ENCODE assay signal across 8 cellular contexts in genomic region chr9:35728041-35728971, GRCh38. TPM values are rescaled to one million over a fixed set of nuclear protein-coding genes. Genes with fewer than 3 reads are reported as not detected.
DNase-seq lines count a peak whose midpoint lies in the region; ATAC-seq and TF ChIP-seq lines count a peak whose summit lies in the region.

No MANE protein-coding gene starts in this region.

- whole genome bisulfite sequencing in mesodermal cell (ENCODE audit: insufficient coverage in 2 of 2), 2 experiments, result 2 to 14% methylated on average over 6 to 7 of the region's 10 CpGs
- WGBS in testis, 2 donors, result 22 to 26% methylated on average over 10 of the region's 10 CpGs

- no peak for TF ChIP-seq POLR2A in testis (IDR thresholded peaks at IDR 0.05)

- TF ChIP-seq CTCF in testis (IDR thresholded peaks at IDR 0.05), result no peak

- peak; percentile 31 for DNase-seq in activated naive CD4-positive, alpha-beta T cell treated with Interleukin-2 at 50 U/mL for 16 hours
- DNase-seq in activated naive CD4-positive, alpha-beta T cell (lab: John Stamatoyannopoulos, UW), result no peak
- DNase-seq in RKO (ENCODE audit: low spot score) (peak; percentile 76), testis (peak; percentile 82), NCI-H128 (lab: John Stamatoyannopoulos, UW; ENCODE audit: unreplicated experiment) (no peak)

- H3K27ac ChIP-seq in mesodermal cell (ENCODE audit: low read depth, low read length, severe bottlenecking) (peak overlapping the region; percentile 91), testis (peak overlapping the region; percentile 22 to 69)

- H3K4me1 ChIP-seq in endocrine pancreas (ENCODE audit: control insufficient read depth, insufficient read depth, low read length) (peaks cover 14% of the 10 kb centered on the region), mesodermal cell (ENCODE audit: control insufficient read depth, insufficient read depth, low read length, poor library complexity, severe bottlenecking) (peaks cover 39% of the 10 kb centered on the region), testis (peaks cover 56% of the 10 kb centered on the region)

- intact Hi-C loops in testis (cut with DNase I; ENCODE audit: low total_unique reads), result loop anchor here (10.0 kb wide), 1 partner anchor 64 kb away; the partner anchor contains the start of gene ARHGEF39

- H3K4me3 ChIP-seq in endocrine pancreas (ENCODE audit: control insufficient read depth, insufficient read depth, low read length) (no peak overlapping the region), mesodermal cell (ENCODE audit: extremely low read depth, insufficient read depth, low read length, poor library complexity, severe bottlenecking) (peak overlapping the region; percentile 94), testis (no peak overlapping the region)

- peak overlapping the region; percentile 14 for H3K9ac ChIP-seq in endocrine pancreas (ENCODE audit: control insufficient read depth, insufficient read depth, low read length)

- no peak for ATAC-seq in GM18868 (IDR thresholded peaks at IDR 0.05; ENCODE audit: unreplicated experiment)

- H3K36me3 ChIP-seq in endocrine pancreas (ENCODE audit: control insufficient read depth, insufficient read depth, low read length) (peaks cover 3% of the 10 kb centered on the region), mesodermal cell (ENCODE audit: control insufficient read depth, insufficient read depth, low read length) (peaks cover 38% of the 10 kb centered on the region), testis (ENCODE audit: low read depth, missing control alignments) (no peaks in the 10 kb centered on the region)

- H3K27me3 ChIP-seq in endocrine pancreas (ENCODE audit: control insufficient read depth, insufficient read depth, low read length) (no peaks in the 10 kb centered on the region), testis (no peaks in the 10 kb centered on the region)

- H3K9me3 ChIP-seq in endocrine pancreas (ENCODE audit: control insufficient read depth, low read length), result no peaks in the 10 kb centered on the region
- H3K9me3 ChIP-seq in mesodermal cell (ENCODE audit: control insufficient read depth, low read length), result no peaks in the 10 kb centered on the region
- no peaks in the 10 kb centered on the region for H3K9me3 ChIP-seq in testis

RNA-seq across cellular contexts. Expression of gene TLN1, which starts 3.7 kb away (rescaled TPM):
- 146 TPM for polyA plus RNA-seq in mesodermal cell (2013, experiment 1 of 2)
- polyA plus RNA-seq in mesodermal cell (2013, experiment 2 of 2), result 113 TPM
- 100 to 1,000 TPM; 134 to 201 TPM for total RNA-seq in testis
- polyA plus RNA-seq in testis (ENCODE audit: insufficient read depth, low read depth, low replicate concordance), result 171 TPM

RNA-seq across cellular contexts. Expression of gene CREB3, which starts 4.2 kb away (rescaled TPM):
- polyA plus RNA-seq in mesodermal cell (2013, experiment 1 of 2), result 34.7 TPM
- polyA plus RNA-seq in mesodermal cell (2013, experiment 2 of 2), result 31.3 TPM
- total RNA-seq in testis, result 10 to 100 TPM; 51.2 to 63.1 TPM
- polyA plus RNA-seq in testis (ENCODE audit: insufficient read depth, low read depth, low replicate concordance), result 85.0 TPM

RNA-seq across cellular contexts. Expression of gene GBA2, which starts 20.7 kb away (rescaled TPM):
- 78.5 TPM for polyA plus RNA-seq in mesodermal cell (2013, experiment 1 of 2)
- 58.0 TPM for polyA plus RNA-seq in mesodermal cell (2013, experiment 2 of 2)
- 10 to 100 TPM; 66.5 to 77.1 TPM for total RNA-seq in testis
- polyA plus RNA-seq in testis (ENCODE audit: insufficient read depth, low read depth, low replicate concordance), result 51.3 TPM

RNA-seq across cellular contexts. Expression of gene RGP1, which starts 20.8 kb away (rescaled TPM):
- polyA plus RNA-seq in mesodermal cell (2013, experiment 1 of 2), result 19.8 TPM
- polyA plus RNA-seq in mesodermal cell (2013, experiment 2 of 2), result 18.2 TPM
- total RNA-seq in testis, result 10 to 100 TPM; 21.1 to 21.4 TPM
- 23.9 TPM for polyA plus RNA-seq in testis (ENCODE audit: insufficient read depth, low read depth, low replicate concordance)

RNA-seq across cellular contexts. Expression of gene MSMP, which starts 25.8 kb away (rescaled TPM):
- polyA plus RNA-seq in mesodermal cell (2013, experiment 1 of 2), result 1.4 TPM
- polyA plus RNA-seq in mesodermal cell (2013, experiment 2 of 2), result not detected
- total RNA-seq in testis, result 1 to 10 TPM in 1 of 2 donors, not detected in 1; 1.7 TPM
- polyA plus RNA-seq in testis (ENCODE audit: insufficient read depth, low read depth, low replicate concordance), result 1.9 TPM

Comparison
In these comparisons a context has a peak if more than half of its experiments do, and no peak if none do; other contexts are left out.
1. DNase-seq: peak in activated naive CD4-positive, alpha-beta T cell treated with Interleukin-2 at 50 U/mL for 16 hours (single experiment), RKO (single experiment) and testis (single experiment); none in activated naive CD4-positive, alpha-beta T cell (0 of 4) and NCI-H128 (single experiment).